Comparison of ENCODE assay signal across 7 cellular contexts in the genomic region with DNA sequence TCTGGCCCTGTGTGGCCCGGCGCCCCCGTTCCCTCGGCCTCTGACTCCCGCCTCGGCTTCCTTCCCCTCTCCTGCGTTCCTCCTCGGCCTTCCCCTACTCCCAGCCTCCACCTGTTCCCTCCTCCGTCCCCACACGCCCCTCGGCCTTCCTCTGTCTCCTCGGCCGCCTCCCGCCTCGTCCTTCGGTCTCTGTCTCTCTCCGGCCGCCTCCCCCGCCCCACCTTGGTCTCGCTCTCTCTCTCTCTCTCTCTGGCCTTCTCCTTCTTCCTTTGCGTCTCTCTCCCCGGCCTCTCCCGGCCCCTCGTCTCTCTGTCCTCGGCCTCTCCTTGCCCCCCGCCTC. TPM values are rescaled to one million over a fixed set of nuclear protein-coding genes. Genes with fewer than 3 reads are reported as not detected.
DNase-seq lines count a peak whose midpoint lies in the region; ATAC-seq, FAIRE-seq and TF ChIP-seq lines count a peak whose summit lies in the region.

No MANE protein-coding gene starts in this region.

- peak overlapping the region; percentile 79 for H3K9ac ChIP-seq in endothelial cell of umbilical vein (replicated peaks; ENCODE audit: extremely low read depth, insufficient read depth, low read length)

- H3K4me3 Mint-ChIP-seq in HFFc6 = peak overlapping the region; percentile 95

- no peaks in the 10 kb centered on the region for H3K9me1 ChIP-seq in endothelial cell of umbilical vein (replicated peaks; ENCODE audit: control insufficient read depth, extremely low read depth, insufficient read depth, low read length)

- ATAC-seq in GM18502 (IDR thresholded peaks at IDR 0.05; ENCODE audit: poor library complexity, unreplicated experiment) = peak; percentile 34
- ATAC-seq in Panc1 = peak; percentile 63

- H3K36me3 ChIP-seq in Panc1 (ENCODE audit: control insufficient read depth, insufficient read depth, low read length) = no peaks in the 10 kb centered on the region; the same call in none of the 2 replicates
- peaks cover 0 to 9% of the 10 kb centered on the region in 2 experiments for H3K36me3 ChIP-seq in endothelial cell of umbilical vein (ENCODE audit: control insufficient read depth in 2 of 2, extremely low read depth in 1 of 2, insufficient read depth in 2 of 2, low read length in 2 of 2)
- peaks cover 4% of the 10 kb centered on the region for H3K36me3 ChIP-seq in neutrophil

- H3K4me1 Mint-ChIP-seq in HFFc6 (ENCODE audit: low read depth) = peaks cover 21% of the 10 kb centered on the region

- POLR2A ChIA-PET in Panc1 (lab: Charles Lee) (no interaction called here), endothelial cell of umbilical vein (lab: Charles Lee) (no interaction called here)

- no peak for TF ChIP-seq POLR2A in endothelial cell of umbilical vein (IDR thresholded peaks at IDR 0.05; ENCODE audit: low read depth, low read length)

- no peak for TF ChIP-seq CTCF in HFFc6 (IDR thresholded peaks at IDR 0.05)
- no peak for TF ChIP-seq CTCF in Panc1 (IDR thresholded peaks at IDR 0.05)
- TF ChIP-seq CTCF in endothelial cell of umbilical vein (IDR thresholded peaks at IDR 0.05; ENCODE audit: extremely low read depth in 1 of 2, insufficient read depth in 1 of 2, low read depth in 1 of 2, low read length in 2 of 2) = no peak
- no peak for TF ChIP-seq CTCF in neutrophil (IDR thresholded peaks at IDR 0.05)
- no peak for TF ChIP-seq CTCF in D721Med (IDR thresholded peaks at IDR 0.05; ENCODE audit: insufficient read depth, missing control alignments)

- H3K4me1 ChIP-seq in Panc1 (ENCODE audit: control insufficient read depth, insufficient read depth, low read length) (peaks cover 36% of the 10 kb centered on the region), endothelial cell of umbilical vein (ENCODE audit: control insufficient read depth, extremely low read depth, insufficient read depth, low read length) (peaks cover 12% of the 10 kb centered on the region), neutrophil (ENCODE audit: control insufficient read depth in 1 of 2, insufficient read depth in 1 of 2, low read depth in 1 of 2, low read length in 1 of 2) (peaks cover 17 to 21% of the 10 kb centered on the region in 2 experiments)

- H3K79me2 ChIP-seq in endothelial cell of umbilical vein (ENCODE audit: control insufficient read depth, insufficient read depth, low read length) = peaks cover 48% of the 10 kb centered on the region

- H2AFZ ChIP-seq in endothelial cell of umbilical vein (ENCODE audit: low read depth, low read length) = peak overlapping the region; percentile 35

- peak overlapping the region; percentile 74 for H3K27ac ChIP-seq in Panc1 (ENCODE audit: low read length)
- H3K27ac ChIP-seq in endothelial cell of umbilical vein (ENCODE audit: insufficient read depth, low read depth, low read length) = peak overlapping the region; percentile 25
- peak overlapping the region; percentile 90 for H3K27ac ChIP-seq in neutrophil

- in situ Hi-C loops in Panc1 (cut with HindIII; ENCODE audit: low pct_unique_long_range_greater_than_20kb, low sequenced_read_pairs) = no loop called here

- CTCF ChIA-PET in Panc1 (lab: Charles Lee) (no interaction called here), endothelial cell of umbilical vein (lab: Charles Lee) (interaction anchor here (1.0 kb wide), 1 partner anchor 21 kb away, joined by 4 read pairs; no protein-coding TSS in a partner anchor)

- peak overlapping the region; percentile 92 for H3K27ac Mint-ChIP-seq in HFFc6

- no peaks in the 10 kb centered on the region for H3K9me3 Mint-ChIP-seq in HFFc6

- peak overlapping the region; percentile 79 to 85 for H3K4me3 ChIP-seq in Panc1 (ENCODE audit: low read depth in 2 of 2, low read length in 2 of 2)
- peak overlapping the region; percentile 66 to 99 (median 75) for H3K4me3 ChIP-seq in endothelial cell of umbilical vein (replicated peaks in 1 of 3; ENCODE audit: insufficient read depth in 1 of 3, low read depth in 1 of 3, low read length in 3 of 3)
- peak overlapping the region; percentile 71 to 88 for H3K4me3 ChIP-seq in neutrophil (ENCODE audit: low read depth in 1 of 2, low read length in 1 of 2)

- intact Hi-C loops in Panc1 (cut with micrococcal nuclease; ENCODE audit: unreplicated experiment) (no loop called here), endothelial cell of umbilical vein (cut with micrococcal nuclease) (loop anchor here (1.0 to 5.0 kb wide), 3 partner anchors 24 to 275 kb away; no protein-coding TSS in a partner anchor)

- no peaks in the 10 kb centered on the region for H4K20me1 ChIP-seq in endothelial cell of umbilical vein (replicated peaks; ENCODE audit: control insufficient read depth, extremely low read depth, insufficient read depth, low read length)

- H3K27me3 ChIP-seq in Panc1 (ENCODE audit: control insufficient read depth, insufficient read depth, low read length) (no peaks in the 10 kb centered on the region), endothelial cell of umbilical vein (ENCODE audit: control insufficient read depth in 2 of 2, insufficient read depth in 2 of 2, low read length in 2 of 2) (no peaks in the 10 kb centered on the region), neutrophil (no peaks in the 10 kb centered on the region)

- H3K9me3 ChIP-seq in Panc1 (ENCODE audit: control insufficient read depth, insufficient read depth, low read depth, low read length) (no peaks in the 10 kb centered on the region), endothelial cell of umbilical vein (replicated peaks; ENCODE audit: control insufficient read depth, insufficient read depth, low read length) (no peaks in the 10 kb centered on the region), neutrophil (no peaks in the 10 kb centered on the region)

- FAIRE-seq in endothelial cell of umbilical vein (lab: Jason Lieb, UNC) (no peak), D721Med (lab: Jason Lieb, UNC) (no peak)

- BruUV-seq in Panc1 (replicated peaks; lab: Mats Ljungman, UMichigan) (no TSS peak), endothelial cell of umbilical vein (replicated peaks; lab: Mats Ljungman, UMichigan) (no TSS peak)

- dilution Hi-C loops in endothelial cell of umbilical vein (cut with MboI; ENCODE audit: extremely low pct_ligation_motif_present, low sequenced_read_pairs) = no loop called here

- no peaks in the 10 kb centered on the region; the same call in 1 of the 2 replicates for H3K27me3 Mint-ChIP-seq in HFFc6 (ENCODE audit: insufficient read depth)

- peaks cover 14% of the 10 kb centered on the region for H3K36me3 Mint-ChIP-seq in HFFc6 (ENCODE audit: low read depth)

- DNase-seq in HFFc6 = peak; percentile 8
- DNase-seq in Panc1 (ENCODE audit: low read depth, low spot score) = no peak
- peak; percentile 47 for DNase-seq in endothelial cell of umbilical vein (ENCODE audit: low read depth, low spot score)
- DNase-seq in D721Med (ENCODE audit: insufficient read length, low spot score) = no peak
- DNase-seq in LoVo (ENCODE audit: low spot score) = no peak

- H3K4me2 ChIP-seq in endothelial cell of umbilical vein (ENCODE audit: insufficient read depth, low read length) = no peak overlapping the region

TF ChIP-seq in endothelial cell of umbilical vein, 7 proteins besides CTCF, POLR2A, EP300 and RAD21:
- TF ChIP-seq EZH2 (IDR thresholded peaks at IDR 0.05; ENCODE audit: borderline replicate concordance, low read depth, low read length, severe bottlenecking) (no peak), POLR2AphosphoS5 (IDR thresholded peaks at IDR 0.05; ENCODE audit: insufficient read depth, low read depth, low read length) (no peak), FOS (IDR thresholded peaks at IDR 0.05; ENCODE audit: borderline replicate concordance, insufficient read depth, low read length) (no peak), MYC (IDR thresholded peaks at IDR 0.05; ENCODE audit: low read depth, low read length) (no peak)
- TF ChIP-seq, protein P1, sequence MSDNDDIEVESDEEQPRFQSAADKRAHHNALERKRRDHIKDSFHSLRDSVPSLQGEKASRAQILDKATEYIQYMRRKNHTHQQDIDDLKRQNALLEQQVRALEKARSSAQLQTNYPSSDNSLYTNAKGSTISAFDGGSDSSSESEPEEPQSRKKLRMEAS (IDR thresholded peaks at IDR 0.05; ENCODE audit: insufficient read depth, insufficient read length) = no peak

RNA-seq across cellular contexts. Expression of a gene that starts 0.6 kb away (rescaled TPM):
- total RNA-seq in HFFc6 (2021; fragmentation: NEBNext Ultra II Directional; extraction: Animal tissue kit (Norgen Biotek cat#: 25700)) = 10 to 100 TPM; 21.3 to 26.3 (median 25.5) TPM
- total RNA-seq in Panc1 (2021; ENCODE audit: unreplicated experiment) (90.9 TPM), endothelial cell of umbilical vein (44.7 and 48.4 TPM in 2 replicates)
- polyA plus RNA-seq in Panc1 (2012; ENCODE audit: insufficient read length) = 99.5 TPM
- polyA plus RNA-seq in endothelial cell of umbilical vein = 58.1 and 64.8 TPM in 2 replicates
- polyA plus RNA-seq in endothelial cell of umbilical vein (2011; cell fraction: cytosol; rRNA removed) = 30.1 and 40.9 TPM in 2 replicates
- 82.6 and 105 TPM in 2 replicates for polyA plus RNA-seq in endothelial cell of umbilical vein (2011; cell fraction: nucleus; rRNA removed)
- 25.7 and 32.2 TPM in 2 replicates for polyA plus RNA-seq in endothelial cell of umbilical vein (2012)
- 15.7 and 15.8 TPM in 2 replicates for polyA minus RNA-seq in endothelial cell of umbilical vein
- polyA minus RNA-seq in endothelial cell of umbilical vein (2011; cell fraction: cytosol; rRNA and poly(A)+ RNA removed) = 21.4 TPM
- polyA minus RNA-seq in endothelial cell of umbilical vein (2011; cell fraction: nucleus; rRNA and poly(A)+ RNA removed) = 12.9 and 18.9 TPM in 2 replicates

RNA-seq across cellular contexts. Expression of a gene that starts 44.7 kb away (rescaled TPM):
- total RNA-seq in HFFc6 (2021; fragmentation: NEBNext Ultra II Directional; extraction: Animal tissue kit (Norgen Biotek cat#: 25700)) = 10 to 100 TPM; 51.0 to 69.8 (median 61.2) TPM
- 244 TPM for total RNA-seq in Panc1 (2021; ENCODE audit: unreplicated experiment)
- 276 TPM for polyA plus RNA-seq in Panc1 (2012; ENCODE audit: insufficient read length)
- total RNA-seq in endothelial cell of umbilical vein = 142 and 158 TPM in 2 replicates
- polyA plus RNA-seq in endothelial cell of umbilical vein = 347 and 410 TPM in 2 replicates
- polyA plus RNA-seq in endothelial cell of umbilical vein (2011; cell fraction: cytosol; rRNA removed) = 164 and 169 TPM in 2 replicates
- 822 and 979 TPM in 2 replicates for polyA plus RNA-seq in endothelial cell of umbilical vein (2011; cell fraction: nucleus; rRNA removed)
- polyA plus RNA-seq in endothelial cell of umbilical vein (2012) = 78.6 and 85.8 TPM in 2 replicates
- 419 and 455 TPM in 2 replicates for polyA minus RNA-seq in endothelial cell of umbilical vein
- 47.2 TPM for polyA minus RNA-seq in endothelial cell of umbilical vein (2011; cell fraction: cytosol; rRNA and poly(A)+ RNA removed)
- polyA minus RNA-seq in endothelial cell of umbilical vein (2011; cell fraction: nucleus; rRNA and poly(A)+ RNA removed) = 300 and 347 TPM in 2 replicates

Comparison
In these comparisons a context has a peak if more than half of its experiments do, and no peak if none do; other contexts are left out.
1. DNase-seq: peak in HFFc6 (single experiment) and endothelial cell of umbilical vein (single experiment); none in Panc1 (single experiment), D721Med (single experiment) and LoVo (single experiment).
2. H3K27ac ChIP-seq: peak in every context shown above with its lines; median percentile 90 in neutrophil; 74 in Panc1; 25 in endothelial cell of umbilical vein.
3. Peak in every context shown above with its lines, with median percentiles within 50 percentile points of each other: H3K4me3 ChIP-seq.